21 cellular contexts compared by ENCODE assay signal in genomic region chr3:41907330-41908073, GRCh38. TPM values are rescaled to one million over a fixed set of nuclear protein-coding genes. Genes with fewer than 3 reads are reported as not detected.
DNase-seq lines count a peak whose midpoint lies in the region; ATAC-seq and TF ChIP-seq lines count a peak whose summit lies in the region.
"Had no signal": no experiment of that assay in that cellular context is flagged by ENCODE, and none has a peak within 500 bp of the region (broad histone marks: within the 10 kb centered on the region; RNA-seq: fewer than 3 reads in every experiment).

No MANE protein-coding gene starts in this region.

- H2BK5ac ChIP-seq in IMR-90 (ENCODE audit: low read depth, low read length, poor library complexity, severe bottlenecking): no peak overlapping the region

- H3K27me3 Mint-ChIP-seq in activated T-helper 17 cell treated with anti-CD3 and anti-CD28 coated beads, Interleukin-2, amount 50 U/mL, for 72 hours: no peaks in the 10 kb centered on the region

- no peak overlapping the region for H2BK20ac ChIP-seq in IMR-90 (ENCODE audit: low read depth, low read length)

- H3K9me3 Mint-ChIP-seq in activated T-helper 17 cell treated with anti-CD3 and anti-CD28 coated beads, Interleukin-2, amount 50 U/mL, for 72 hours: no peaks in the 10 kb centered on the region
- H3K9me3 Mint-ChIP-seq: mesothelial cell of epicardium; T-helper 1 cell treated with Interleukin-12 subunit alpha and Interleukin-12 subunit beta and Interleukin-4 antibody, amounts not matched to agents 30 μg/mL and 1 μg/mL, for 36 hours had no signal

- H3K27ac Mint-ChIP-seq in activated T-helper 17 cell treated with anti-CD3 and anti-CD28 coated beads, Interleukin-2, amount 50 U/mL, for 72 hours: no peak overlapping the region
- H3K27ac Mint-ChIP-seq: mesothelial cell of epicardium; T-helper 1 cell treated with Interleukin-12 subunit alpha and Interleukin-12 subunit beta and Interleukin-4 antibody, amounts not matched to agents 30 μg/mL and 1 μg/mL, for 36 hours had no signal

- H3K27ac ChIP-seq in IMR-90 (ENCODE audit: insufficient read depth, low read length) (no peak overlapping the region), caudate nucleus (ENCODE audit: low read depth, low read length) (no peak overlapping the region), esophagus muscularis mucosa (replicated peaks in 1 of 4) (no peak overlapping the region)
- H3K27ac ChIP-seq: C4-2B, coronary artery, gastroesophageal sphincter, KMS-11, spleen, uterus, VCaP had no signal

- no peak overlapping the region for H3K23ac ChIP-seq in IMR-90 (ENCODE audit: low read depth, low read length)

- no peak overlapping the region for H4K8ac ChIP-seq in IMR-90 (ENCODE audit: low read depth in 2 of 2, low read length in 2 of 2)

- H4K20me1 ChIP-seq in IMR-90 (ENCODE audit: insufficient read depth, low read length): no peaks in the 10 kb centered on the region

- H3K27me3 ChIP-seq in IMR-90 (ENCODE audit: control insufficient read depth, insufficient read depth, low read length): no peaks in the 10 kb centered on the region
- H3K27me3 ChIP-seq in esophagus muscularis mucosa: no peaks in the 10 kb centered on the region
- H3K27me3 ChIP-seq: gastroesophageal sphincter, spleen, uterus had no signal

- no peak overlapping the region for H2AK9ac ChIP-seq in IMR-90 (replicated peaks; ENCODE audit: low read depth, low read length, poor library complexity)

- no CpG with 5 or more reads among the region's 3 CpGs for WGBS in IMR-90 (ENCODE audit: extremely low coverage in 2 of 2, insufficient read length in 1 of 2), 2 experiments
- 94% methylated on average over 3 of the region's 3 CpGs for WGBS in esophagus muscularis mucosa

- no peak overlapping the region for H3K56ac ChIP-seq in IMR-90 (ENCODE audit: extremely low read depth, insufficient read depth, low read length)

- peaks cover 3% of the 10 kb centered on the region for H3K36me3 ChIP-seq in IMR-90 (ENCODE audit: control insufficient read depth, insufficient read depth, low read length)
- H3K36me3 ChIP-seq in esophagus muscularis mucosa: peaks cover 0 to 36% (median 7%) of the 10 kb centered on the region in 4 donors
- H3K36me3 ChIP-seq: uterus had no signal

- H3K36me3 Mint-ChIP-seq in activated T-helper 17 cell treated with anti-CD3 and anti-CD28 coated beads, Interleukin-2, amount 50 U/mL, for 72 hours (ENCODE audit: low read depth): peaks cover 58% of the 10 kb centered on the region

- H3K4me1 ChIP-seq in IMR-90 (ENCODE audit: control insufficient read depth, insufficient read depth, low read length) (no peaks in the 10 kb centered on the region), esophagus muscularis mucosa (no peaks in the 10 kb centered on the region)
- H3K4me1 ChIP-seq: gastroesophageal sphincter, spleen, uterus had no signal

- POLR2A ChIA-PET in IMR-90 (lab: Charles Lee; ENCODE audit: unreplicated experiment): interaction anchor here (0.7 kb wide), 1 partner anchor 21 kb away, joined by 3 read pairs; no protein-coding TSS in a partner anchor

- in situ Hi-C loops in IMR-90 (cut with MboI; ENCODE audit: low sequenced_read_pairs): no loop called here

- no peak overlapping the region for H3K9ac ChIP-seq in IMR-90 (ENCODE audit: low read depth, low read length)
- H3K9ac ChIP-seq: KMS-11 had no signal

- H2AK5ac ChIP-seq in IMR-90 (ENCODE audit: low read depth, low read length): no peak overlapping the region

- H3K79me1 ChIP-seq in IMR-90 (ENCODE audit: low read depth in 1 of 2, low read length in 2 of 2): no peaks in the 10 kb centered on the region

- no peaks in the 10 kb centered on the region for H3K4me1 Mint-ChIP-seq in activated T-helper 17 cell treated with anti-CD3 and anti-CD28 coated beads, Interleukin-2, amount 50 U/mL, for 72 hours
- H3K4me1 Mint-ChIP-seq: mesothelial cell of epicardium had no signal

- no peak for TF ChIP-seq RAD21 in IMR-90 (IDR thresholded peaks at IDR 0.05; ENCODE audit: low read length)

- no peak overlapping the region for H3K18ac ChIP-seq in IMR-90 (ENCODE audit: low read depth, low read length)

- H3K4me3 Mint-ChIP-seq in activated T-helper 17 cell treated with anti-CD3 and anti-CD28 coated beads, Interleukin-2, amount 50 U/mL, for 72 hours: no peak overlapping the region
- H3K4me3 Mint-ChIP-seq: mesothelial cell of epicardium; T-helper 1 cell treated with Interleukin-12 subunit alpha and Interleukin-12 subunit beta and Interleukin-4 antibody, amounts not matched to agents 30 μg/mL and 1 μg/mL, for 36 hours had no signal

- H3K4me2 ChIP-seq in IMR-90 (ENCODE audit: low read depth, low read length): no peak overlapping the region
- H3K4me2 ChIP-seq: KMS-11 had no signal

- H3K4ac ChIP-seq in IMR-90 (ENCODE audit: low read depth, low read length): no peak overlapping the region

- no peaks in the 10 kb centered on the region for H3K9me3 ChIP-seq in IMR-90 (ENCODE audit: control insufficient read depth, insufficient read depth, low read length)
- H3K9me3 ChIP-seq in esophagus muscularis mucosa: no peaks in the 10 kb centered on the region
- H3K9me3 ChIP-seq: gastroesophageal sphincter, spleen, uterus had no signal

- TF ChIP-seq POLR2A in IMR-90 (IDR thresholded peaks at IDR 0.05; ENCODE audit: low read depth, low read length): no peak
- TF ChIP-seq POLR2A in esophagus muscularis mucosa (IDR thresholded peaks at IDR 0.05; ENCODE audit: low read depth): no peak

- peak; percentile 14 for DNase-seq in A172 (ENCODE audit: low spot score)
- DNase-seq in IMR-90: peak; percentile 59
- DNase-seq in epithelial cell of esophagus (ENCODE audit: low read depth): peak; percentile 64
- DNase-seq in cerebellar cortex (ENCODE audit: low spot score): no peak
- no peak for DNase-seq in caudate nucleus (lab: John Stamatoyannopoulos, UW)
- no peak for DNase-seq in esophagus muscularis mucosa (ENCODE audit: extremely low spot score)
- no peak for DNase-seq in activated T-cell treated with anti-CD3 and anti-CD28 coated beads for 4 hours
- DNase-seq: activated CD4-positive, alpha-beta T cell treated with anti-CD3 and anti-CD28 coated beads, Interleukin-2, amount 50 U/mL, for 48 hours; activated naive CD4-positive, alpha-beta T cell treated with Interleukin-2 at 50 U/mL for 16 hours; NCI-H1417; NCI-H69; spleen; uterus had no signal

- no peaks in the 10 kb centered on the region for H3K9me1 ChIP-seq in IMR-90 (ENCODE audit: insufficient read depth, low read length)

- no peak for ATAC-seq in IMR-90 (ENCODE audit: low read depth)
- ATAC-seq in activated T-helper 17 cell treated with anti-CD3 and anti-CD28 coated beads, Interleukin-2, amount 50 U/mL, for 72 hours (replicated peaks): peak; percentile 52
- ATAC-seq: gastroesophageal sphincter had no signal

- CTCF ChIA-PET in IMR-90 (lab: Yijun Ruan, JAX): no interaction called here

- H4K5ac ChIP-seq in IMR-90 (ENCODE audit: low read depth, low read length): no peak overlapping the region

- no peak overlapping the region for H2BK15ac ChIP-seq in IMR-90 (ENCODE audit: low read depth, low read length)

- no peak overlapping the region for H2AFZ ChIP-seq in IMR-90 (replicated peaks; ENCODE audit: low read length, poor library complexity)

- BruUV-seq in IMR-90 (replicated peaks; lab: Mats Ljungman, UMichigan): no TSS peak

- no peak overlapping the region for H2BK120ac ChIP-seq in IMR-90 (ENCODE audit: low read depth, low read length)

- dilution Hi-C loops in IMR-90 (cut with HindIII; ENCODE audit: low sequenced_read_pairs, unreplicated experiment): no loop called here

- intact Hi-C loops in IMR-90 (cut with micrococcal nuclease): no loop called here
- intact Hi-C loops in esophagus muscularis mucosa (cut with DNase I): no loop called here

- H3K4me3 ChIP-seq in IMR-90 (ENCODE audit: insufficient read depth, low read depth, low read length) (no peak overlapping the region), epithelial cell of esophagus (ENCODE audit: low read length) (no peak overlapping the region), esophagus muscularis mucosa (no peak overlapping the region)
- H3K4me3 ChIP-seq: coronary artery, gastroesophageal sphincter, spleen, uterus had no signal

- H3K14ac ChIP-seq in IMR-90 (replicated peaks; ENCODE audit: low read depth, low read length): no peak overlapping the region

- TF ChIP-seq CTCF in IMR-90 (conservative IDR thresholded peaks at IDR 0.05; ENCODE audit: low read depth, low read length) (no peak), epithelial cell of esophagus (IDR thresholded peaks at IDR 0.05; ENCODE audit: insufficient read depth, low read depth, low read length, missing control alignments) (no peak), esophagus muscularis mucosa (IDR thresholded peaks at IDR 0.05) (no peak)

- no peak overlapping the region for H4K91ac ChIP-seq in IMR-90 (ENCODE audit: insufficient read depth, low read depth, low read length)

- TF ChIP-seq EP300 in esophagus muscularis mucosa (IDR thresholded peaks at IDR 0.05): no peak

TF ChIP-seq in IMR-90, 13 proteins besides CTCF, POLR2A, EP300 and RAD21 (continues in another document):
- no peak for TF ChIP-seq USF2 (IDR thresholded peaks at IDR 0.05; ENCODE audit: low read depth, low read length)
- no peak for TF ChIP-seq BHLHE40 (IDR thresholded peaks at IDR 0.05; ENCODE audit: low read depth, low read length)
- TF ChIP-seq RCOR1 (IDR thresholded peaks at IDR 0.05; ENCODE audit: insufficient replicate concordance, low read length): no peak
- TF ChIP-seq NFE2L2 (IDR thresholded peaks at IDR 0.05; ENCODE audit: low read depth, low read length): no peak
- no peak for TF ChIP-seq MAFK (IDR thresholded peaks at IDR 0.05; ENCODE audit: low read depth, low read length)
- TF ChIP-seq RFX5 (IDR thresholded peaks at IDR 0.05; ENCODE audit: low read depth, low read length): no peak
- no peak for TF ChIP-seq SMC3 (IDR thresholded peaks at IDR 0.05; ENCODE audit: low read depth, low read length)
- TF ChIP-seq MAZ (IDR thresholded peaks at IDR 0.05; ENCODE audit: borderline replicate concordance, low read depth, low read length): no peak

RNA-seq across cellular contexts. Expression of gene ULK4, which starts 54.4 kb away (rescaled TPM):
- total RNA-seq in A172 (2014; rRNA removed; shearing (Covaris generic)): 2.0 and 9.6 TPM in 2 replicates
- total RNA-seq in IMR-90 (2012; rRNA removed) (5.0 and 10.3 TPM in 2 replicates), esophagus muscularis mucosa (10 to 100 TPM in 2 of 4 donors, 1 to 10 TPM in 2; 4.2 to 15.4 (median 11.0) TPM)
- polyA plus RNA-seq in IMR-90 (2012; rRNA removed): 1.3 and 2.7 TPM in 2 replicates
- 0.47 and 0.73 TPM in 2 replicates for polyA plus RNA-seq in IMR-90 (2012; cell fraction: cytosol; rRNA removed)
- polyA plus RNA-seq in IMR-90 (2012; cell fraction: nucleus; rRNA removed; ENCODE audit: low replicate concordance): 0.90 and 4.3 TPM in 2 replicates
- total RNA-seq in activated T-helper 17 cell treated with anti-CD3 and anti-CD28 coated beads, Interleukin-2, amount 50 U/mL, for 72 hours: 1 to 10 TPM; 7.0 to 7.7 TPM

Comparison
In these comparisons a context has a peak if more than half of its experiments do, and no peak if none do; other contexts are left out.
1. DNase-seq: peak in A172 (single experiment), IMR-90 (single experiment) and epithelial cell of esophagus (single experiment); none in cerebellar cortex (single experiment), caudate nucleus (0 of 61), esophagus muscularis mucosa (single experiment) and activated T-cell treated with anti-CD3 and anti-CD28 coated beads for 4 hours (single experiment).